9 cellular contexts compared by ENCODE assay signal in the genomic region with DNA sequence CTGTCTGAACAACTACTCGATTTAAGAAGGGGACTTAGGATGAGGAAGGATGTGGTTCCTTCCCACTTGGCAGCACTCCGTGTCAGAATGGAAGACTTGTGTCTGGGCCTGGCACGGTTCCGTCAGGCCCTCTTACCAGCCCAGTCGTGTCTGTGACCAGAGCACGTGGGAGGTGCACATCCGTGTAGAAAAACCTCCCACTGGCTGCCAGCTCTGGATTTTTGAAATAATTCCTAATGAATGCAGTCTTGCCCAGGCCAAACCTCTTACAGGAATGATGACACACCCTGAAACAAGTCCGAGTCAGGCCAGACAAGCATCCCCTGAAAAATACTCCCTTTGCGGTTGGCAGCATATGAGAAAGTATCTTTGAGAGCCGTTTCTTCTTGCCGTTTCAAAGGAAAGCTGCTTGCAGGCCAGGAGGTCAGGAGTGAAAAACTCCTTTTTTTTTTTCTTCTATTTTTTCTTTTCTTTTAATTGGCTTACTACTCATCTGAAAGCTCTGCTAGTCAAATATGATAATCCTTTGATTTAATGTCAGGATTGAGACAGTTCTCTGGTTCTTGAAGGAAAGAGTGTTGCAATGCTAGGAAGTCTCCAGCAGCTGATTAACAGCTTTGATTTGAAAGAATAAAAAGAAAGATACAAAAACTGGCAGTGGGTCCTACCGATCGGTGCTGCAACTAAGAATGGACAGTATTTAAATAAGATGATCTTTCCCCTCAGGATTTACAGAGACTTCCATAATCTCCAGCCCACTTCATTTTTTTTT. TPM values are rescaled to one million over a fixed set of nuclear protein-coding genes. Genes with fewer than 3 reads are reported as not detected.
DNase-seq lines count a peak whose midpoint lies in the region; TF ChIP-seq lines count a peak whose summit lies in the region.
"Had no signal": no experiment of that assay in that cellular context is flagged by ENCODE, and none has a peak within 500 bp of the region (broad histone marks: within the 10 kb centered on the region; RNA-seq: fewer than 3 reads in every experiment).

No MANE protein-coding gene starts in this region.

- H3K4me3 ChIP-seq in A673 (ENCODE audit: low read depth, low read length, poor library complexity, severe bottlenecking) (peak overlapping the region; percentile 31), epithelial cell of proximal tubule (ENCODE audit: low read depth, low read length) (no peak overlapping the region)
- H3K4me3 ChIP-seq in effector memory CD4-positive, alpha-beta T cell (ENCODE audit: insufficient read depth, low read depth, low read length, poor library complexity, severe bottlenecking) = no peak overlapping the region

- DNase-seq in A673 (ENCODE audit: low spot score) (peak; percentile 95), NCI-H460 (ENCODE audit: extremely low read depth, low read depth) (peak; percentile 56), epithelial cell of proximal tubule (ENCODE audit: low read depth) (peak; percentile 63), mucosa of gallbladder (ENCODE audit: low spot score) (peak; percentile 50), NCI-H345 (lab: John Stamatoyannopoulos, UW) (no peak)
- DNase-seq in stimulated activated CD4-positive, alpha-beta T cell treated with anti-CD3 and anti-CD28 coated beads, Interleukin-4, amount 100 ng/mL, for 4 hours = no peak
- no peak for DNase-seq in activated T-cell treated with anti-CD3 and anti-CD28 coated beads, Interleukin-2, amount 50 U/mL, for 48 hours
- no peak for DNase-seq in effector memory CD4-positive, alpha-beta T cell
- DNase-seq: CD4-positive, CD25-positive, alpha-beta regulatory T cell had no signal

- peak overlapping the region; percentile 93 for H3K27ac ChIP-seq in A673 (ENCODE audit: low read depth, low read length, poor library complexity, severe bottlenecking)
- no peak overlapping the region for H3K27ac ChIP-seq in effector memory CD4-positive, alpha-beta T cell (ENCODE audit: insufficient read depth, low read length, poor library complexity, severe bottlenecking)

- TF ChIP-seq CTCF in A673 (conservative IDR thresholded peaks at IDR 0.05; ENCODE audit: low read depth, low read length) (no peak), epithelial cell of proximal tubule (conservative IDR thresholded peaks at IDR 0.05; ENCODE audit: low read depth, low read length) (no peak)

- CTCF ChIA-PET in A673 (lab: Charles Lee) = interaction anchor here (0.7 kb wide), 2 partner anchors 10 to 1261 kb away, joined by 5 to 10 read pairs; no protein-coding TSS in a partner anchor

- POLR2A ChIA-PET in A673 (lab: Charles Lee; ENCODE audit: low non-redundant PET) = interaction anchor here (0.6 to 1.4 kb wide), 4 partner anchors 12 to 163 kb away, joined by 3 to 15 read pairs (median 5); no protein-coding TSS in a partner anchor

- peaks cover 94% of the 10 kb centered on the region for H3K4me1 ChIP-seq in A673 (ENCODE audit: insufficient read depth, low read length, poor library complexity, severe bottlenecking)
- peaks cover 3% of the 10 kb centered on the region for H3K4me1 ChIP-seq in effector memory CD4-positive, alpha-beta T cell (ENCODE audit: control insufficient read depth, insufficient read depth, low read length, poor library complexity, severe bottlenecking)

- no TSS peak for BruUV-seq in A673 (replicated peaks; lab: Mats Ljungman, UMichigan)

- H3K27me3 ChIP-seq in A673 (replicated peaks; ENCODE audit: insufficient read depth, low read depth, low read length, poor library complexity) = no peaks in the 10 kb centered on the region
- no peaks in the 10 kb centered on the region for H3K27me3 ChIP-seq in effector memory CD4-positive, alpha-beta T cell (replicated peaks; ENCODE audit: control insufficient read depth, insufficient read depth, low read length, poor library complexity, severe bottlenecking)

- intact Hi-C loops in A673 (cut with micrococcal nuclease; ENCODE audit: unreplicated experiment) = loop anchor here (5.0 to 10.0 kb wide), 2 partner anchors 34 to 461 kb away; no protein-coding TSS in a partner anchor

- peaks cover 13% of the 10 kb centered on the region for H3K36me3 ChIP-seq in A673 (ENCODE audit: insufficient read depth, low read length, poor library complexity, severe bottlenecking)
- H3K36me3 ChIP-seq in effector memory CD4-positive, alpha-beta T cell (ENCODE audit: control insufficient read depth, insufficient read depth, low read length) = no peaks in the 10 kb centered on the region

- no peaks in the 10 kb centered on the region for H3K9me3 ChIP-seq in A673 (ENCODE audit: low read depth, low read length, poor library complexity, severe bottlenecking)
- H3K9me3 ChIP-seq in effector memory CD4-positive, alpha-beta T cell (ENCODE audit: control insufficient read depth, low read length) = no peaks in the 10 kb centered on the region

RNA-seq across cellular contexts. Expression of gene IL1RAP, which starts 19.8 kb away (rescaled TPM):
- total RNA-seq in A673 (2021) (207 and 233 TPM in 2 replicates), epithelial cell of proximal tubule (4.4 and 7.7 TPM in 2 replicates), mucosa of gallbladder (35.4 TPM)
- 39.8 and 39.9 TPM in 2 replicates for total RNA-seq in NCI-H460 (2014; rRNA removed; shearing (Covaris generic))
- polyA plus RNA-seq in NCI-H460 (2014; cell fraction: nucleus; rRNA removed) = 10.2 and 15.8 TPM in 2 replicates

Comparison
In these comparisons a context has a peak if more than half of its experiments do, and no peak if none do; other contexts are left out.
1. DNase-seq: peak in A673 (single experiment), NCI-H460 (single experiment), epithelial cell of proximal tubule (single experiment) and mucosa of gallbladder (single experiment); none in stimulated activated CD4-positive, alpha-beta T cell treated with anti-CD3 and anti-CD28 coated beads, Interleukin-4, amount 100 ng/mL, for 4 hours (0 of 2), activated T-cell treated with anti-CD3 and anti-CD28 coated beads, Interleukin-2, amount 50 U/mL, for 48 hours (0 of 2), effector memory CD4-positive, alpha-beta T cell (0 of 3) and NCI-H345 (single experiment).